8 cellular contexts compared by ENCODE assay signal in genomic region chr11:8910662-8911039, GRCh38. TPM values are rescaled to one million over a fixed set of nuclear protein-coding genes. Genes with fewer than 3 reads are reported as not detected.
DNase-seq lines count a peak whose midpoint lies in the region; ATAC-seq and TF ChIP-seq lines count a peak whose summit lies in the region.

No MANE protein-coding gene starts in this region.

- H3K4me2 ChIP-seq in mesendoderm (ENCODE audit: low read length) = peak overlapping the region; percentile 55

- H3K4ac ChIP-seq in mesendoderm (ENCODE audit: low read depth, low read length) = peak overlapping the region; percentile 38

- WGBS in mesendoderm (ENCODE audit: extremely low coverage, insufficient coverage, low lambda C conversion rate) = no CpG with 5 or more reads among the region's 22 CpGs

- H2BK5ac ChIP-seq in mesendoderm (ENCODE audit: low read length) = peak overlapping the region; percentile 27

- no peaks in the 10 kb centered on the region for H3K27me3 Mint-ChIP-seq in MCF 10A (ENCODE audit: insufficient read depth, unreplicated experiment)

- H4K8ac ChIP-seq in mesendoderm (ENCODE audit: low read depth, low read length) = no peak overlapping the region

- peaks cover 3% of the 10 kb centered on the region for H3K79me2 ChIP-seq in mesendoderm (ENCODE audit: control insufficient read depth, insufficient read depth, low read length)

- CTCF ChIA-PET in MCF 10A (lab: Yijun Ruan, JAX) = interaction anchor here (0.6 to 9.0 kb wide), 6 partner anchors 26 to 1601 kb away, joined by 3 to 155 read pairs (median 4); no protein-coding TSS in a partner anchor

- H3K4me1 Mint-ChIP-seq in MCF 10A (ENCODE audit: insufficient read depth, unreplicated experiment) = peaks cover 38% of the 10 kb centered on the region

- H3K36me3 ChIP-seq in mesendoderm (ENCODE audit: control insufficient read depth, insufficient read depth, low read length) = peaks cover 3% of the 10 kb centered on the region

- H3K4me1 ChIP-seq in mesendoderm (ENCODE audit: control insufficient read depth, low read depth, low read length) = peaks cover 3% of the 10 kb centered on the region

- peak overlapping the region; percentile 89 for H3K56ac ChIP-seq in mesendoderm (ENCODE audit: low read length)

- no peaks in the 10 kb centered on the region for H3K9me3 Mint-ChIP-seq in MCF 10A (ENCODE audit: unreplicated experiment)

- H2AK5ac ChIP-seq in mesendoderm (ENCODE audit: low read length) = no peak overlapping the region

- ATAC-seq in GM19395 (IDR thresholded peaks at IDR 0.05; ENCODE audit: unreplicated experiment) = peak; percentile 23
- ATAC-seq in HG03442 (IDR thresholded peaks at IDR 0.05; ENCODE audit: unreplicated experiment) = peak; percentile 2

- H3K4me3 Mint-ChIP-seq in MCF 10A (ENCODE audit: unreplicated experiment) = peak overlapping the region; percentile 84

- intact Hi-C loops in MCF 10A (cut with micrococcal nuclease) = loop anchor here (2.0 to 5.0 kb wide), 2 partner anchors 100 to 143 kb away; a partner anchor contains a TSS
- intact Hi-C loops in posterior vena cava (cut with DNase I) = loop anchor here in 1 of 2 donors (5.0 kb wide), 1 partner anchor 47 kb away; no protein-coding TSS in a partner anchor

- H3K18ac ChIP-seq in mesendoderm (ENCODE audit: low read length) = peak overlapping the region; percentile 91

- no peak overlapping the region for H2BK15ac ChIP-seq in mesendoderm (replicated peaks; ENCODE audit: low read depth)

- H3K27me3 ChIP-seq in mesendoderm (ENCODE audit: insufficient read depth, low read length, poor library complexity) = no peaks in the 10 kb centered on the region

- H4K5ac ChIP-seq in mesendoderm (ENCODE audit: low read length) = no peak overlapping the region

- no peak overlapping the region for H3K23ac ChIP-seq in mesendoderm (ENCODE audit: low read length)

- H3K27ac Mint-ChIP-seq in MCF 10A (ENCODE audit: low read depth, unreplicated experiment) = peak overlapping the region; percentile 33

- no peak overlapping the region for H3K4me3 ChIP-seq in mesendoderm (ENCODE audit: low read length)

- H2BK120ac ChIP-seq in mesendoderm (ENCODE audit: low read depth, low read length) = peak overlapping the region; percentile 63

- peak overlapping the region; percentile 71 for H3K9ac ChIP-seq in mesendoderm (ENCODE audit: low read length)

- no peak for TF ChIP-seq CTCF in MCF 10A (IDR thresholded peaks at IDR 0.05; ENCODE audit: unreplicated experiment)

- peaks cover 12% of the 10 kb centered on the region for H3K79me1 ChIP-seq in mesendoderm (ENCODE audit: low read length)

- peaks cover 23% of the 10 kb centered on the region for H3K36me3 Mint-ChIP-seq in MCF 10A (ENCODE audit: insufficient read depth, unreplicated experiment)

- no peak for DNase-seq in MCF 10A (ENCODE audit: unreplicated experiment)
- no peak for DNase-seq in mesendoderm
- no peak for DNase-seq in posterior vena cava (ENCODE audit: low spot score)
- DNase-seq in SHP77 (lab: John Stamatoyannopoulos, UW) = no peak
- no peak for DNase-seq in putamen (ENCODE audit: low spot score)
- DNase-seq in ACHN = no peak

- no TSS peak for BruUV-seq in MCF 10A (replicated peaks; lab: Mats Ljungman, UMichigan)

- in situ Hi-C loops in ACHN (cut with HindIII; ENCODE audit: low pct_ligation_motif_present, low pct_unique_long_range_greater_than_20kb, low sequenced_read_pairs) = no loop called here

- POLR2A ChIA-PET in MCF 10A (lab: Yijun Ruan, JAX) = interaction anchor here (0.6 to 3.5 kb wide), 12 partner anchors 11 to 610 kb away, joined by 3 to 29 read pairs (median 10); partner anchors contain the start of genes RPL27A, TMEM9B and TRIM66

- H3K27ac ChIP-seq in mesendoderm (ENCODE audit: low read depth, low read length) = peak overlapping the region; percentile 22

RNA-seq across cellular contexts. Expression of gene AKIP1, which starts 0.3 kb away (rescaled TPM):
- total RNA-seq in MCF 10A (2022) (64.6 and 67.6 TPM in 2 replicates), posterior vena cava (10 to 100 TPM; 15.4 to 19.1 TPM)
- 17.9 TPM for polyA plus RNA-seq in mesendoderm (2013, experiment 1 of 2)
- 18.2 TPM for polyA plus RNA-seq in mesendoderm (2013, experiment 2 of 2)

RNA-seq across cellular contexts. Expression of gene C11orf16, which starts 22.1 kb away (rescaled TPM):
- total RNA-seq in MCF 10A (2022) (not detected in 2 replicates), posterior vena cava (not detected)
- 0.14 TPM for polyA plus RNA-seq in mesendoderm (2013, experiment 1 of 2)
- polyA plus RNA-seq in mesendoderm (2013, experiment 2 of 2) = 0.43 TPM

RNA-seq across cellular contexts. Expression of gene ASCL3, which starts 32.2 kb away (rescaled TPM):
- total RNA-seq in MCF 10A (2022) (not detected in 2 replicates), posterior vena cava (not detected)
- polyA plus RNA-seq in mesendoderm (2013, experiment 1 of 2) = not detected
- polyA plus RNA-seq in mesendoderm (2013, experiment 2 of 2) = not detected

RNA-seq across cellular contexts. Expression of gene TMEM9B, which starts 53.6 kb away (rescaled TPM):
- total RNA-seq in MCF 10A (2022) (30.0 and 35.3 TPM in 2 replicates), posterior vena cava (10 to 100 TPM; 20.6 to 26.1 TPM)
- 10.3 TPM for polyA plus RNA-seq in mesendoderm (2013, experiment 1 of 2)
- polyA plus RNA-seq in mesendoderm (2013, experiment 2 of 2) = 9.6 TPM
